ENCODE assay signal across 8 cellular contexts in the genomic region with DNA sequence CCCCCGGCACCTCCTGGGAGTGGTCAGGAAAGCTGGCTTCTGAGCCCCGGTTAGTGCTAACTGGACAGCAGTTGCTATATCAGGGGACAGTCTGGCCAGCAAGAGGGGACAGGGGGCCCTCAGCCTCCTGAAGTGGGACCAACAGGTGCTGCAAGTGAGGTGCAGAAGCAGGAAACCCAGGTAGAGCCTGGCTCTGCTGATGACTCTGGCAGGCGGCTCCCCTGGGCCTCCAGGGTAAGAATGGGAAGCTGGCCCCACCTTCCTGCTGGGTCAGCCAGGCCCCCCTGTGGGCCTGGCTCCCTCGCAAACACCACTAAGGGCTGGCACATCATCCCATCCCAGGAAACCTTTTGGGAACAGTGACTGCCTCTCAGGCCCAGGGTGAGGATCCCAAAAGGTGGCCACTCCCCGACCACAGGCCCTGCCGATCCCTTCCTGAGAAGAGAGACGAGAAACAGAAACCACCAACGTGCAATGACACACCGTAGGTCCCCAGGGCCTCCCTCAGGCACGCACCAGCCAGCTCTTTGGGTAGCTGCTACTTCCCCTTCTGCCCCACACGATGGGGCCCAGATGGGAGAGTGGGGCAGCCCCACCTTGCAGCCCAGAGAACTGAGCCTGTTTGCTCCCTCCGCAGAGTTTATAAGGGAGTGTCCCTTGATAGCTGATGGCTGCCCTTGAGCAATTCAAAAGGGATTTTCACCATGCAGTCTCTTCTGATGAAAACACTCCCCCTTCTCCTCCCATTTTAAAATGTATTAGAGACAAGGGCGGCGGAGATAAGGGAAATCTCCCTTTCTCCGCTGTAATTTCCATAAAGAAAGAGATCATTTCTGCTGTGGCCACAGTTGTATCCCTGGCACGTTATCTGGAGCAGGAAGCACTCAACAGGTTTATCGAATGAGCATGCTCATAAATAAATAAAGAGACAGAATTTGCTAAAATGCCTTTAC.
A peak's percentile ranks its signal among the peaks of the same experiment; 100 is the strongest.
DNase-seq lines count a peak whose midpoint lies in the region; ATAC-seq and TF ChIP-seq lines count a peak whose summit lies in the region.

No MANE protein-coding gene starts in this region.

- H3K9me3 ChIP-seq in mammary epithelial cell (replicated peaks; ENCODE audit: insufficient read depth, low read length) (no peaks in the 10 kb centered on the region), mucosa of rectum (ENCODE audit: control insufficient read depth in 2 of 2, low read length in 2 of 2) (no peaks in the 10 kb centered on the region)

- H3K36me3 Mint-ChIP-seq in stimulated activated naive CD8-positive, alpha-beta T cell treated with anti-CD3 and anti-CD28 coated beads, Interleukin-15, Interleukin-2, amounts not matched to agents 100 ng/mL and 50 ng/mL, for 24 hours (ENCODE audit: low read depth): peaks cover 30% of the 10 kb centered on the region
- H3K36me3 Mint-ChIP-seq in progenitor cell of endocrine pancreas (ENCODE audit: insufficient read depth): peaks cover 1% of the 10 kb centered on the region

- H3K9ac ChIP-seq in mammary epithelial cell (ENCODE audit: insufficient read depth, low read length): peak overlapping the region; percentile 7
- H3K9ac ChIP-seq in mucosa of rectum (ENCODE audit: low read depth in 1 of 2, low read length in 2 of 2): peak overlapping the region; percentile 26 to 64

- H3K27ac Mint-ChIP-seq in stimulated activated naive CD8-positive, alpha-beta T cell treated with anti-CD3 and anti-CD28 coated beads, Interleukin-15, Interleukin-2, amounts not matched to agents 100 ng/mL and 50 ng/mL, for 24 hours: peak overlapping the region; percentile 93
- no peak overlapping the region for H3K27ac Mint-ChIP-seq in progenitor cell of endocrine pancreas

- peaks cover 87% of the 10 kb centered on the region for H3K4me1 Mint-ChIP-seq in stimulated activated naive CD8-positive, alpha-beta T cell treated with anti-CD3 and anti-CD28 coated beads, Interleukin-15, Interleukin-2, amounts not matched to agents 100 ng/mL and 50 ng/mL, for 24 hours (ENCODE audit: low read depth)
- peaks cover 1% of the 10 kb centered on the region for H3K4me1 Mint-ChIP-seq in progenitor cell of endocrine pancreas (ENCODE audit: low read depth)

- H3K36me3 ChIP-seq in mammary epithelial cell (ENCODE audit: insufficient read depth, low read length): peaks cover 4% of the 10 kb centered on the region
- H3K36me3 ChIP-seq in mucosa of rectum (ENCODE audit: control insufficient read depth in 2 of 2, insufficient read depth in 2 of 2, low read length in 2 of 2): peaks cover 0 to under 1% of the 10 kb centered on the region in 2 donors

- H4K20me1 ChIP-seq in mammary epithelial cell (ENCODE audit: insufficient read depth, low read length): no peaks in the 10 kb centered on the region

- peak overlapping the region; percentile 43 for H2AFZ ChIP-seq in mammary epithelial cell (ENCODE audit: low read depth, low read length)

- 36% methylated on average over 11 of the region's 17 CpGs for WGBS in mammary epithelial cell (ENCODE audit: low coverage, missing lambda C conversion rate)

- H3K27ac ChIP-seq in mammary epithelial cell (ENCODE audit: insufficient read depth, low read depth, low read length): peak overlapping the region; percentile 69
- peak overlapping the region; percentile 79 for H3K27ac ChIP-seq in mucosa of rectum (ENCODE audit: low read depth in 2 of 2, low read length in 2 of 2)

- peaks cover 23% of the 10 kb centered on the region for H3K79me2 ChIP-seq in mammary epithelial cell (ENCODE audit: insufficient read depth, low read length)

- H3K4me1 ChIP-seq in mammary epithelial cell (ENCODE audit: insufficient read depth, low read length): peaks cover 54% of the 10 kb centered on the region
- peaks cover 17 to 28% of the 10 kb centered on the region in 2 donors for H3K4me1 ChIP-seq in mucosa of rectum (ENCODE audit: control insufficient read depth in 2 of 2, insufficient read depth in 2 of 2, low read length in 2 of 2)

- peak overlapping the region; percentile 62 for H3K4me2 ChIP-seq in mammary epithelial cell (ENCODE audit: insufficient read depth, low read depth, low read length)

- in situ Hi-C loops in mammary epithelial cell (cut with MboI; ENCODE audit: low sequenced_read_pairs in 2 of 2): loop anchor here (5.0 to 25.0 kb wide), 2 partner anchors 76 to 176 kb away; partner anchors contain the start of genes STK10 (in 1 of the 2) and UBTD2 (in 1 of the 2)

- peak overlapping the region; percentile 30 for H3K4me3 ChIP-seq in Jurkat, Clone E6-1 (ENCODE audit: low read length)
- H3K4me3 ChIP-seq in WI38 (ENCODE audit: low read depth, low read length): peak overlapping the region; percentile 39
- peak overlapping the region in 1 of 3 experiments; percentile 3 for H3K4me3 ChIP-seq in mammary epithelial cell (replicated peaks in 1 of 3; ENCODE audit: insufficient read depth in 1 of 3, low read depth in 2 of 3, low read length in 3 of 3)
- peak overlapping the region; percentile 51 to 57 for H3K4me3 ChIP-seq in mucosa of rectum (ENCODE audit: low read length in 2 of 2)

- peak; percentile 73 for ATAC-seq in GM21528 (IDR thresholded peaks at IDR 0.05; ENCODE audit: low FRiP score, unreplicated experiment)

- no TSS peak for BruUV-seq in mammary epithelial cell (replicated peaks; lab: Mats Ljungman, UMichigan)

- H3K9me3 Mint-ChIP-seq in stimulated activated naive CD8-positive, alpha-beta T cell treated with anti-CD3 and anti-CD28 coated beads, Interleukin-15, Interleukin-2, amounts not matched to agents 100 ng/mL and 50 ng/mL, for 24 hours: no peaks in the 10 kb centered on the region
- no peaks in the 10 kb centered on the region for H3K9me3 Mint-ChIP-seq in progenitor cell of endocrine pancreas (ENCODE audit: low read depth)

- no peaks in the 10 kb centered on the region for H3K27me3 ChIP-seq in mammary epithelial cell (ENCODE audit: insufficient read depth, low read length)
- no peaks in the 10 kb centered on the region for H3K27me3 ChIP-seq in mucosa of rectum (ENCODE audit: control insufficient read depth in 2 of 2, insufficient read depth in 2 of 2, low read length in 2 of 2)

- dilution Hi-C loops in mammary epithelial cell (cut with HindIII; ENCODE audit: low sequenced_read_pairs): loop anchor here (5.0 kb wide), 1 partner anchor 66 kb away; no protein-coding TSS in a partner anchor

- DNase-seq in DMS79 treated with DMSO at 0.1 percent for 48 hours (lab: John Stamatoyannopoulos, UW) (peak; percentile 28), mammary epithelial cell (peak; percentile 80), progenitor cell of endocrine pancreas (ENCODE audit: low spot score, unreplicated experiment) (no peak)
- peak; percentile 67 for DNase-seq in Jurkat, Clone E6-1 (ENCODE audit: low read depth, low spot score)

- TF ChIP-seq CTCF in WI38 (IDR thresholded peaks at IDR 0.05; ENCODE audit: low read depth, low read length) (no peak), mammary epithelial cell (conservative IDR thresholded peaks at IDR 0.05 in 1 of 2, IDR thresholded peaks at IDR 0.05 in 1 of 2; ENCODE audit: extremely low read depth in 1 of 2, insufficient read depth in 1 of 2, low read depth in 1 of 2, low read length in 2 of 2) (no peak), progenitor cell of endocrine pancreas (IDR thresholded peaks at IDR 0.05; ENCODE audit: unreplicated experiment) (no peak)

- no peaks in the 10 kb centered on the region for H3K27me3 Mint-ChIP-seq in stimulated activated naive CD8-positive, alpha-beta T cell treated with anti-CD3 and anti-CD28 coated beads, Interleukin-15, Interleukin-2, amounts not matched to agents 100 ng/mL and 50 ng/mL, for 24 hours
- H3K27me3 Mint-ChIP-seq in progenitor cell of endocrine pancreas: no peaks in the 10 kb centered on the region

- H3K4me3 Mint-ChIP-seq in stimulated activated naive CD8-positive, alpha-beta T cell treated with anti-CD3 and anti-CD28 coated beads, Interleukin-15, Interleukin-2, amounts not matched to agents 100 ng/mL and 50 ng/mL, for 24 hours: peak overlapping the region; percentile 74
- no peak overlapping the region for H3K4me3 Mint-ChIP-seq in progenitor cell of endocrine pancreas (ENCODE audit: low read depth)

- intact Hi-C loops in mammary epithelial cell (cut with micrococcal nuclease): loop anchor here (1.0 kb wide), 1 partner anchor 77 kb away; the partner anchor contains the start of gene STK10

- CTCF ChIA-PET in mammary epithelial cell (lab: Charles Lee; ENCODE audit: low non-redundant PET): interaction anchor here (0.6 to 1.0 kb wide), 3 partner anchors 14 to 183 kb away, joined by 3 to 11 read pairs (median 3); partner anchors contain the start of gene STK10
